In genomic region chr17:41811549-41812175, GRCh38 we compare ENCODE assay signal across 8 cellular contexts. TPM values are rescaled to one million over a fixed set of nuclear protein-coding genes. Genes with fewer than 3 reads are reported as not detected.
DNase-seq lines count a peak whose midpoint lies in the region; ATAC-seq, FAIRE-seq and TF ChIP-seq lines count a peak whose summit lies in the region.

P3H4 (minus strand) TSS chr17:41811949; CDS start chr17:41811915, 34 bp downstream.

- ATAC-seq in GM19463 (IDR thresholded peaks at IDR 0.05; ENCODE audit: unreplicated experiment), result no peak

- peak; percentile 66 for DNase-seq in DMS79 (lab: John Stamatoyannopoulos, UW)
- peak; percentile 76 for DNase-seq in HFFc6
- DNase-seq in NCI-H2107 (lab: John Stamatoyannopoulos, UW), result peak; percentile 30
- peak; percentile 66 for DNase-seq in bronchial epithelial cell (ENCODE audit: low read depth)
- peak; percentile 74 for DNase-seq in iPS-NIHi7 (ENCODE audit: extremely low spot score)

- TF ChIP-seq CTCF in HFFc6 (IDR thresholded peaks at IDR 0.05), result peak; percentile 79
- TF ChIP-seq CTCF in WI38 (IDR thresholded peaks at IDR 0.05; ENCODE audit: low read depth, low read length), result peak; percentile 67
- peak; percentile 96 for TF ChIP-seq CTCF in bronchial epithelial cell (IDR thresholded peaks at IDR 0.05; ENCODE audit: insufficient read depth, low read length, severe bottlenecking)

- peaks cover 7% of the 10 kb centered on the region for H3K36me3 ChIP-seq in bronchial epithelial cell (ENCODE audit: control insufficient read depth, insufficient read depth, low read length)

- H3K4me3 Mint-ChIP-seq in HFFc6, result peak within 1 kb of the TSS; percentile 96

- H3K27me3 Mint-ChIP-seq in HFFc6 (ENCODE audit: insufficient read depth), result peaks cover 2% of the 10 kb centered on the region

- no peaks in the 10 kb centered on the region; the same call in 1 of the 2 replicates for H3K9me3 Mint-ChIP-seq in HFFc6

- peak within 1 kb of the TSS in 20 of 21 experiments; percentile 26 to 87 (median 77) for H3K27ac ChIP-seq in skin epidermis

- H3K27ac Mint-ChIP-seq in HFFc6, result peak within 1 kb of the TSS; percentile 87

- FAIRE-seq in bronchial epithelial cell (lab: Jason Lieb, UNC), result no peak

- H3K36me3 Mint-ChIP-seq in HFFc6 (ENCODE audit: low read depth), result peaks cover 26% of the 10 kb centered on the region

- no peaks in the 10 kb centered on the region for H3K27me3 ChIP-seq in bronchial epithelial cell (ENCODE audit: control insufficient read depth, insufficient read depth, low read length)

- peaks cover 29% of the 10 kb centered on the region for H3K4me1 Mint-ChIP-seq in HFFc6 (ENCODE audit: low read depth)

- H3K4me3 ChIP-seq in WI38 (ENCODE audit: low read depth, low read length), result peak within 1 kb of the TSS; percentile 95
- H3K4me3 ChIP-seq in bronchial epithelial cell (ENCODE audit: low read depth, low read length), result peak within 1 kb of the TSS; percentile 57
- H3K4me3 ChIP-seq in skin epidermis, result peak within 1 kb of the TSS; percentile 38 to 84 (median 55)

RNA-seq across cellular contexts. Expression of gene P3H4, which starts in this region (rescaled TPM):
- total RNA-seq in HFFc6 (2021; fragmentation: NEBNext Ultra II Directional; extraction: Animal tissue kit (Norgen Biotek cat#: 25700)), result 10 to 100 TPM; 48.8 to 75.5 (median 50.3) TPM
- total RNA-seq in bronchial epithelial cell, result 32.1 and 47.1 TPM in 2 replicates
